Comparison of ENCODE assay signal across 1 cellular context in the genomic region with DNA sequence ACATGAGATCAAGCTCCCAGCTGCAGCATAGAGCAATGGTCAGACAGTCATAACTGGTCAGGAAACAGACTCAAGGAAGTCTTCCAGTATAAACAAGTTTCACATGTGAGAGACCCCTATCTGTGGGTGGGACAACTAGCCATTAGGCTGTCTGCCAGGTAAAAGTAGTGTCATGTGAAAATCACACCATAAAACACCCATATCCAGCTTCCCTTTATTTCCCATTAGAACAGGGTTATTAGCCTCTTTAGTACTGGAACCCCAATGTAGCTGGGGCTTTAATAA.
TF ChIP-seq lines count a peak whose summit lies in the region.

No MANE protein-coding gene starts in this region.

TF ChIP-seq in HepG2, 621 proteins besides CTCF, POLR2A, EP300 and RAD21 (continued from another document):
- TF ChIP-seq MTA1 (CRISPR knock-in tag; IDR thresholded peaks at IDR 0.05; ENCODE audit: borderline replicate concordance), result no peak
- TF ChIP-seq, protein P1, sequence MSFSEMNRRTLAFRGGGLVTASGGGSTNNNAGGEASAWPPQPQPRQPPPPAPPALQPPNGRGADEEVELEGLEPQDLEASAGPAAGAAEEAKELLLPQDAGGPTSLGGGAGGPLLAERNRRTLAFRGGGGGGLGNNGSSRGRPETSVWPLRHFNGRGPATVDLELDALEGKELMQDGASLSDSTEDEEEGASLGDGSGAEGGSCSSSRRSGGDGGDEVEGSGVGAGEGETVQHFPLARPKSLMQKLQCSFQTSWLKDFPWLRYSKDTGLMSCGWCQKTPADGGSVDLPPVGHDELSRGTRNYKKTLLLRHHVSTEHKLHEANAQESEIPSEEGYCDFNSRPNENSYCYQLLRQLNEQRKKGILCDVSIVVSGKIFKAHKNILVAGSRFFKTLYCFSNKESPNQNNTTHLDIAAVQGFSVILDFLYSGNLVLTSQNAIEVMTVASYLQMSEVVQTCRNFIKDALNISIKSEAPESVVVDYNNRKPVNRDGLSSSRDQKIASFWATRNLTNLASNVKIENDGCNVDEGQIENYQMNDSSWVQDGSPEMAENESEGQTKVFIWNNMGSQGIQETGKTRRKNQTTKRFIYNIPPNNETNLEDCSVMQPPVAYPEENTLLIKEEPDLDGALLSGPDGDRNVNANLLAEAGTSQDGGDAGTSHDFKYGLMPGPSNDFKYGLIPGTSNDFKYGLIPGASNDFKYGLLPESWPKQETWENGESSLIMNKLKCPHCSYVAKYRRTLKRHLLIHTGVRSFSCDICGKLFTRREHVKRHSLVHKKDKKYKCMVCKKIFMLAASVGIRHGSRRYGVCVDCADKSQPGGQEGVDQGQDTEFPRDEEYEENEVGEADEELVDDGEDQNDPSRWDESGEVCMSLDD (CRISPR knock-in tag; IDR thresholded peaks at IDR 0.05; ENCODE audit: borderline replicate concordance), result no peak
